In the genomic region with DNA sequence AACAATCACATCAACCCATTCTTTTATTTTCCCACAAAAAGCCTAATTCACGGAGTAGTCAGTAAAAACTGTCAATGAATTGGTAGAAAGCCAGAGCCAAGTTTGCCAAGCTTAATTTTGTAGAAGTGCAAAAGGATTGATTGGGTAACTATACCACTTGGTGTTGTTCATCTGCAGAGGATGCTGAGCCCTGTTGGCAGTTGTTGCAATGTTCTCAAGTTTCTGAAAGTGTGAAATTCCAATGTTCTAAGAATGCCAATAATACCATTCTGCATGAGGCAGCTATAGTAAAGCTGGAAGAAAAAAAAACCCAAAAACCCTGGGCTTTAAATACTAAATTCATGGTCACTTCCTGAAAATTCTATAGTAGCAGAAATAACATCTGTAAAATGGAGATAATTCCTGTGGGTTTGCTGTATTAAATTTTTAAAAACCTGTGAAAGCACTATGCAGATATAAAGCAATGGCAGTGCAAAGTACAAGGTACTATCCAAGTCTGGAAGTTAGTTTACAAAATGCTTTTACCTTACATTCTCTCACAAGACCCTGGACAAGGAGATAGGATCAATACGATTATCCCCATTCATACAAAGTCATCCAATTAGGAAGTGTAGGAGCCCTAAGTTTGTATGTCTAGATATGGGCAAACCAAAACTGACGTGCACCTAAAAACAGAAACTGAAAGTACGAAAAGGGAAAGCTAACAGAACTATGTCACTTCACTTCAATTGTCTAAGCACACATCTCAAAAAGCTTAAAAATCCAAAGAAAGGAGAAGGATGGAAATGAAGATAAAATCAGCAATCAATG, we compare ENCODE assay signal across 8 cellular contexts. TPM values are rescaled to one million over a fixed set of nuclear protein-coding genes. Genes with fewer than 3 reads are reported as not detected.
DNase-seq lines count a peak whose midpoint lies in the region; ATAC-seq and TF ChIP-seq lines count a peak whose summit lies in the region.

No MANE protein-coding gene starts in this region.

- intact Hi-C loops in Panc1 (cut with micrococcal nuclease; ENCODE audit: unreplicated experiment), result no loop called here

- no peaks in the 10 kb centered on the region for H3K27me3 ChIP-seq in Panc1 (ENCODE audit: control insufficient read depth, insufficient read depth, low read length)
- H3K27me3 ChIP-seq in subcutaneous abdominal adipose tissue (ENCODE audit: control insufficient read depth in 5 of 5, insufficient read depth in 4 of 5, low read length in 5 of 5), result peaks cover 0 to under 1% (median 0%) of the 10 kb centered on the region in 5 donors

- peak; percentile 97 for ATAC-seq in HG02763 (IDR thresholded peaks at IDR 0.05; ENCODE audit: unreplicated experiment)
- no peak for ATAC-seq in Panc1

- BruUV-seq in Panc1 (replicated peaks; lab: Mats Ljungman, UMichigan), result no TSS peak

- H3K4me1 ChIP-seq in Panc1 (ENCODE audit: control insufficient read depth, insufficient read depth, low read length) (no peaks in the 10 kb centered on the region), subcutaneous abdominal adipose tissue (ENCODE audit: control insufficient read depth in 5 of 5, insufficient read depth in 5 of 5, low read length in 5 of 5) (peaks cover 0 to 5% (median 2%) of the 10 kb centered on the region in 5 donors)

- H3K9me3 ChIP-seq in Panc1 (ENCODE audit: control insufficient read depth, insufficient read depth, low read depth, low read length) (no peaks in the 10 kb centered on the region), subcutaneous abdominal adipose tissue (ENCODE audit: control insufficient read depth in 5 of 5, low read length in 5 of 5) (peaks cover 0 to 2% (median 0%) of the 10 kb centered on the region in 5 donors)

- H3K27ac ChIP-seq in Panc1 (ENCODE audit: low read length), result no peak overlapping the region
- no peak overlapping the region for H3K27ac ChIP-seq in subcutaneous abdominal adipose tissue (ENCODE audit: low read depth, low read length)

- H3K36me3 ChIP-seq in Panc1 (ENCODE audit: control insufficient read depth, insufficient read depth, low read length) (no peaks in the 10 kb centered on the region), subcutaneous abdominal adipose tissue (ENCODE audit: control insufficient read depth in 5 of 5, insufficient read depth in 5 of 5, low read length in 5 of 5) (no peaks in the 10 kb centered on the region)

- TF ChIP-seq CTCF in Panc1 (IDR thresholded peaks at IDR 0.05), result no peak

- peak overlapping the region in 3 of 5 donors; percentile 12 to 35 (median 23) for H3K9ac ChIP-seq in subcutaneous abdominal adipose tissue (ENCODE audit: low read length in 5 of 5)

- peak; percentile 32 to 50 for DNase-seq in NOMO-1 (lab: John Stamatoyannopoulos, UW; ENCODE audit: unreplicated experiment in 2 of 2)
- no peak for DNase-seq in NOMO-1 treated with dmso at 0.1 percent for 144 hours (lab: John Stamatoyannopoulos, UW; ENCODE audit: unreplicated experiment)
- no peak for DNase-seq in Panc1 (ENCODE audit: low read depth, low spot score)
- DNase-seq in fibroblast of the conjunctiva (ENCODE audit: low read depth), result peak; percentile 9
- no peak for DNase-seq in cerebellum (ENCODE audit: low spot score)
- DNase-seq in COLO829 (ENCODE audit: low spot score), result no peak

- POLR2A ChIA-PET in Panc1 (lab: Charles Lee), result no interaction called here

- in situ Hi-C loops in Panc1 (cut with HindIII; ENCODE audit: low pct_unique_long_range_greater_than_20kb, low sequenced_read_pairs), result no loop called here

- CTCF ChIA-PET in Panc1 (lab: Charles Lee), result no interaction called here

- H3K4me3 ChIP-seq in Panc1 (ENCODE audit: low read depth in 2 of 2, low read length in 2 of 2), result peak overlapping the region; percentile 7 to 43; a peak in 3 of 4 replicates
- H3K4me3 ChIP-seq in subcutaneous abdominal adipose tissue (ENCODE audit: low read depth in 1 of 5, low read length in 5 of 5), result peak overlapping the region; percentile 13 to 67 (median 61)

RNA-seq across cellular contexts. Expression of a gene that starts 6.1 kb away (rescaled TPM):
- not detected for total RNA-seq in Panc1 (2021; ENCODE audit: unreplicated experiment)
- not detected for polyA plus RNA-seq in Panc1 (2012; ENCODE audit: insufficient read length)
- total RNA-seq in cerebellum, result not detected

Comparison
In these comparisons a context has a peak if more than half of its experiments do, and no peak if none do; other contexts are left out.
1. DNase-seq: peak in NOMO-1 (2 of 2) and fibroblast of the conjunctiva (single experiment); none in NOMO-1 treated with dmso at 0.1 percent for 144 hours (single experiment), Panc1 (single experiment), cerebellum (single experiment) and COLO829 (single experiment).